Comparison of ENCODE assay signal across 9 cellular contexts in genomic region chr17:31859487-31860008, GRCh38. TPM values are rescaled to one million over a fixed set of nuclear protein-coding genes. Genes with fewer than 3 reads are reported as not detected.
DNase-seq lines count a peak whose midpoint lies in the region; ATAC-seq and TF ChIP-seq lines count a peak whose summit lies in the region.
"Had no signal": no experiment of that assay in that cellular context is flagged by ENCODE, and none has a peak within 500 bp of the region (broad histone marks: within the 10 kb centered on the region; RNA-seq: fewer than 3 reads in every experiment).

No MANE protein-coding gene starts in this region.

- H3K4me1 ChIP-seq in BE2C: no peaks in the 10 kb centered on the region
- H3K4me1 ChIP-seq in muscle layer of duodenum (ENCODE audit: control insufficient read depth in 1 of 2, insufficient read depth in 2 of 2, low read length in 2 of 2): peaks cover 5 to 17% of the 10 kb centered on the region in 2 donors

- H3K9me3 ChIP-seq in BE2C (no peaks in the 10 kb centered on the region), muscle layer of duodenum (ENCODE audit: control insufficient read depth in 1 of 2, low read length in 2 of 2) (no peaks in the 10 kb centered on the region)
- H3K9me3 ChIP-seq: adrenal gland had no signal

- H3K4me3 ChIP-seq in BE2C (ENCODE audit: low read depth, low read length): peak overlapping the region; percentile 55
- H3K4me3 ChIP-seq in cardiac fibroblast (replicated peaks in 1 of 2; ENCODE audit: low read depth in 2 of 2, low read length in 2 of 2): peak overlapping the region; percentile 27 to 48
- H3K4me3 ChIP-seq in muscle layer of duodenum (ENCODE audit: low read depth in 1 of 2, low read length in 2 of 2): peak overlapping the region; percentile 53 to 55

- H3K27me3 ChIP-seq in BE2C (no peaks in the 10 kb centered on the region), muscle layer of duodenum (ENCODE audit: low read depth, low read length) (no peaks in the 10 kb centered on the region)
- H3K27me3 ChIP-seq: adrenal gland had no signal

- DNase-seq in BE2C: no peak
- peak; percentile 17 for DNase-seq in HPDE6-E6E7 (ENCODE audit: extremely low spot score)
- DNase-seq in cardiac fibroblast (ENCODE audit: low read depth in 2 of 2): no peak
- DNase-seq in A172 (ENCODE audit: low spot score): no peak
- DNase-seq in NCI-H2081 (lab: John Stamatoyannopoulos, UW): no peak

- TF ChIP-seq CTCF in BE2C (IDR thresholded peaks at IDR 0.05; ENCODE audit: low read depth, low read length) (no peak), cardiac fibroblast (IDR thresholded peaks at IDR 0.05; ENCODE audit: low read depth, low read length) (no peak)

- ATAC-seq in HG03139 (IDR thresholded peaks at IDR 0.05; ENCODE audit: unreplicated experiment) (no peak), GM21390 (IDR thresholded peaks at IDR 0.05; ENCODE audit: unreplicated experiment) (no peak)

- peaks cover 4% of the 10 kb centered on the region for H3K36me3 ChIP-seq in BE2C
- H3K36me3 ChIP-seq in muscle layer of duodenum (ENCODE audit: control insufficient read depth in 1 of 2, insufficient read depth in 2 of 2, low read length in 2 of 2): peaks cover 15 to 24% of the 10 kb centered on the region in 2 donors

- H3K27ac ChIP-seq in muscle layer of duodenum (ENCODE audit: low read length): no peak overlapping the region

RNA-seq across cellular contexts. Expression of gene COPRS, which starts 0.5 kb away (rescaled TPM):
- polyA plus RNA-seq in BE2C (2012; ENCODE audit: insufficient read depth, insufficient read length, low read depth): 14.8 TPM
- total RNA-seq in A172 (2014; rRNA removed; shearing (Covaris generic)): 416 and 441 TPM in 2 replicates

RNA-seq across cellular contexts. Expression of gene UTP6, which starts 42.0 kb away (rescaled TPM):
- 42.1 TPM for polyA plus RNA-seq in BE2C (2012; ENCODE audit: insufficient read depth, insufficient read length, low read depth)
- total RNA-seq in A172 (2014; rRNA removed; shearing (Covaris generic)): 116 and 122 TPM in 2 replicates
